8 cellular contexts compared by ENCODE assay signal in the genomic region with DNA sequence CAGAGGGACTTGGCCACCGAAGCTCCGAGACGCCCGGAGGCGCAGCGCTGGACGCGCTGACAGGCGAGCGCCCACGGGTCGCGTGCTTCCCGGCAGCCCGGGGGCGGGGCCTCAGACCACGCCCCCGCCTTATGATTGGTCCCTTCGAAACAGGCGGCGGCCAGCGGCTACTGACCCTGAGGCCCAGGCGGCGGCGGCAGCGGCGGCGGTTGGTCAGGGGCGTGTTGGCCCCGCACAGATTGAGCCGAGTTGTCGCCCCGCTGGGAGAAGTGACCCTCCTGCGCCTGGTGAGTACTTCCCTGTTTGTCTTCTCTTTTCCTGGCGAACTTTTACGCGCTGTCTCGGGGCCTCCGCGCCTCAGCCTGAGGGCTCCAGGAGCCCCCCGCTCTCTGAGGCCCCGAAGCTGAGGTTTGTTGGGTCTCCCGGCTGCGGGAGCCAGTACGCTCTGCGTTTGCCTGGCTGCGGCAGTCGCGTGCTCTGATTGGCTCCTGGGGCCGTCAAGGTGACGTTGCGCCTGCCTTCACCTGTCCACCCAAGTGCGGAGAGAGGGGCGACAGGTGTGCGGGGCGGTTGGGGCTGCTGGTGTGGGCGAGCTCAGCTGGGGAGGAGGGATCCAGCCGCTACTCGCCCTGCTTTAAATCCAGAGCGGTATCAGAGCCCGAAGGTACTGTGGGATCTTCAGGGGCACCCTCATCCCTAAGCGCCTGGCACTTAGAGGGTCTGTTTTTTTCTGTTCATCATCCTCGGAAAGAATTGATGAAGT. TPM values are rescaled to one million over a fixed set of nuclear protein-coding genes. Genes with fewer than 3 reads are reported as not detected.
A peak's percentile ranks its signal among the peaks of the same experiment; 100 is the strongest.
DNase-seq lines count a peak whose midpoint lies in the region; ATAC-seq and TF ChIP-seq lines count a peak whose summit lies in the region.

GAS2L3 (plus strand) TSS at position 186 of the 763 bp plus-strand sequence. CDS start 21,221 bp downstream, outside the sequence.

- H3K4me2 ChIP-seq in KMS-11, result peak within 1 kb of the TSS; percentile 44

- POLR2A ChIA-PET in activated naive CD8-positive, alpha-beta T cell treated with anti-CD3 and anti-CD28 coated beads, Interleukin-2, amount 10 ng/mL, durations not matched to agents 7 days and 5 days (lab: Charles Lee), result no interaction called here

- peak within 1 kb of the TSS; percentile 88 for H3K27ac Mint-ChIP-seq in activated naive CD8-positive, alpha-beta T cell treated with anti-CD3 and anti-CD28 coated beads, Interleukin-2, amount 10 ng/mL, durations not matched to agents 7 days and 5 days

- no peaks in the 10 kb centered on the region for H3K27me3 ChIP-seq in KMS-11 (ENCODE audit: insufficient read depth, low read depth)
- H3K27me3 ChIP-seq in thymus (ENCODE audit: control insufficient read depth, insufficient read depth), result peaks cover 2% of the 10 kb centered on the region

- H3K4me1 Mint-ChIP-seq in activated naive CD8-positive, alpha-beta T cell treated with anti-CD3 and anti-CD28 coated beads, Interleukin-2, amount 10 ng/mL, durations not matched to agents 7 days and 5 days, result peaks cover 10% of the 10 kb centered on the region

- H3K9me3 ChIP-seq in thymus (ENCODE audit: control insufficient read depth), result no peaks in the 10 kb centered on the region

- DNase-seq in ELF-1 (ENCODE audit: low read depth, low spot score) (peak; percentile 97), SHP77 (lab: John Stamatoyannopoulos, UW) (peak; percentile 80 to 90), head of caudate nucleus (peak; percentile 64 to 91 (median 83)), occipital lobe (lab: John Stamatoyannopoulos, UW) (peak; percentile 77)
- peak; percentile 80 for DNase-seq in activated naive CD8-positive, alpha-beta T cell treated with anti-CD3 and anti-CD28 coated beads, Interleukin-2, amount 10 ng/mL, durations not matched to agents 7 days and 5 days

- no peak for TF ChIP-seq CTCF in KMS-11 (conservative IDR thresholded peaks at IDR 0.05; ENCODE audit: low read depth, low read length)

- H3K4me3 Mint-ChIP-seq in activated naive CD8-positive, alpha-beta T cell treated with anti-CD3 and anti-CD28 coated beads, Interleukin-2, amount 10 ng/mL, durations not matched to agents 7 days and 5 days, result peak within 1 kb of the TSS; percentile 93

- intact Hi-C loops in head of caudate nucleus (cut with DNase I), result no loop called here

- H3K4me1 ChIP-seq in KMS-11 (ENCODE audit: low read depth, poor library complexity, severe bottlenecking) (peaks cover 6% of the 10 kb centered on the region), thymus (ENCODE audit: control insufficient read depth, insufficient read depth, low read length) (peaks cover 7% of the 10 kb centered on the region)

- H3K36me3 ChIP-seq in KMS-11 (ENCODE audit: insufficient read depth) (no peaks in the 10 kb centered on the region), thymus (ENCODE audit: control insufficient read depth, insufficient read depth) (no peaks in the 10 kb centered on the region)

- peaks cover 29% of the 10 kb centered on the region for H3K27me3 Mint-ChIP-seq in activated naive CD8-positive, alpha-beta T cell treated with anti-CD3 and anti-CD28 coated beads, Interleukin-2, amount 10 ng/mL, durations not matched to agents 7 days and 5 days

- ATAC-seq in GM21825 (IDR thresholded peaks at IDR 0.05; ENCODE audit: unreplicated experiment), result peak; percentile 98
- ATAC-seq in activated naive CD8-positive, alpha-beta T cell treated with anti-CD3 and anti-CD28 coated beads, Interleukin-2, amount 10 ng/mL, durations not matched to agents 7 days and 5 days (ENCODE audit: low read depth), result peak; percentile 92

- H3K27ac ChIP-seq in KMS-11 (no peak within 1 kb of the TSS), thymus (ENCODE audit: low read depth) (peak within 1 kb of the TSS; percentile 60)

- no peak within 1 kb of the TSS for H3K4me3 ChIP-seq in KMS-11 (IDR thresholded peaks at IDR 0.05; ENCODE audit: insufficient read depth, low read depth, low read length)
- H3K4me3 ChIP-seq in thymus (ENCODE audit: low read length), result peak within 1 kb of the TSS; percentile 56

- no peaks in the 10 kb centered on the region for H3K36me3 Mint-ChIP-seq in activated naive CD8-positive, alpha-beta T cell treated with anti-CD3 and anti-CD28 coated beads, Interleukin-2, amount 10 ng/mL, durations not matched to agents 7 days and 5 days

- H2AFZ ChIP-seq in KMS-11 (ENCODE audit: low read depth), result peak within 1 kb of the TSS; percentile 97

- peaks cover 4% of the 10 kb centered on the region; the same call in 1 of the 2 replicates for H3K79me2 ChIP-seq in KMS-11 (ENCODE audit: insufficient read depth, low read depth)

- H3K9ac ChIP-seq in KMS-11, result peak within 1 kb of the TSS; percentile 53; the same call in 1 of the 2 replicates

- no peaks in the 10 kb centered on the region for H3K9me3 Mint-ChIP-seq in activated naive CD8-positive, alpha-beta T cell treated with anti-CD3 and anti-CD28 coated beads, Interleukin-2, amount 10 ng/mL, durations not matched to agents 7 days and 5 days

- under 1% methylated on average over 63 of the region's 63 CpGs for WGBS in thymus

- no peaks in the 10 kb centered on the region for H4K20me1 ChIP-seq in KMS-11 (ENCODE audit: insufficient read depth)

RNA-seq across cellular contexts. Expression of gene GAS2L3, which starts in this region (rescaled TPM):
- total RNA-seq in activated naive CD8-positive, alpha-beta T cell treated with anti-CD3 and anti-CD28 coated beads, Interleukin-2, amount 10 ng/mL, durations not matched to agents 7 days and 5 days, result 1 to 10 TPM; 4.2 to 4.8 TPM
- 88.0 TPM for total RNA-seq in occipital lobe
- polyA plus RNA-seq in thymus, result 2.2 TPM

Comparison
In these comparisons a context has a peak if more than half of its experiments do, and no peak if none do; other contexts are left out.
1. RNA of gene GAS2L3 (total RNA-seq): 88.0 TPM in occipital lobe (single experiment); 4.2 to 4.8 TPM in activated naive CD8-positive, alpha-beta T cell treated with anti-CD3 and anti-CD28 coated beads, Interleukin-2, amount 10 ng/mL, durations not matched to agents 7 days and 5 days; every median in the first group is over 10 times any median in the second.
2. Peak in every context shown above with its lines, with median percentiles within 50 percentile points of each other: DNase-seq.